Comparison of ENCODE assay signal across 10 cellular contexts in the genomic region with DNA sequence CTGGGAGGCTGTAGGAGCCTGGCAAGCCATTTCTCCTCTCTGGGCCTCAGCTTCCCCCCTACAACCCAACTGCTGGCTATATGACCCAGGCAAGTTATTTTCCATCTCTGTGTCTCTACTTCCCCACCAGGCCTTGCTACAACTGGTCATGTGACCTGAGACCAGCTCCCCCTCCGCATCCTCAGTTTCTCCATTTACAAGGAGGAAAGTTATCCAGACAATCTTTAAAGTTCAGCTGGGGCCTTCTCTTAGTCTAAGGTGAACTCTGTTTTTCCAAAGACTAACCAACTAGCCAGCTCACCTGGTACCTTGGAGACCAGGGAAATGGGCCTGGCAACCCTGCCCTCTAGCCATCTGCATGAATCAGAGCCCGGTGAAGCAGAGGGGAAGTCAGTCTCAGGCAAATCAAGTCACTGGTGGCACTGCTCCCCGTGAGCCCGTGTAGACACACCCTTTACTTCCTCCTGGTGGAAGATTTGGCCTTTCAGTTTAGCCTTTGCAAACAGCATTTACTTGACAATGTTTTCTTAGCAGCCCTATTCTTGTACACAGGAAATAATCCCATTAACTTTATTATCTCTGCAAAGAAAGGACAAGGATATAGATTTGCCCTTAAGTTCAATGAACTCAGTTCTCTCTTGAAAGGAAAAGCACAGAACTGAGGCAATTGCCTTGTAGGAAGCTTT.
DNase-seq lines count a peak whose midpoint lies in the region; ATAC-seq, FAIRE-seq and TF ChIP-seq lines count a peak whose summit lies in the region.
"Had no signal": no experiment of that assay in that cellular context is flagged by ENCODE, and none has a peak within 500 bp of the region (broad histone marks: within the 10 kb centered on the region; RNA-seq: fewer than 3 reads in every experiment).

No MANE protein-coding gene starts in this region.

- DNase-seq in A549 (ENCODE audit: low read depth in 1 of 2, low spot score in 1 of 2) = no peak
- peak; percentile 36 for DNase-seq in HT-29 (ENCODE audit: low spot score)
- DNase-seq in SKM-1 treated with dmso at 0.1 percent for 144 hours (lab: John Stamatoyannopoulos, UW; ENCODE audit: unreplicated experiment) = peak; percentile 58
- peak; percentile 82 for DNase-seq in kidney tubule cell (ENCODE audit: low spot score)
- DNase-seq in NCI-H2029 (lab: John Stamatoyannopoulos, UW) = no peak
- DNase-seq in activated CD8-positive, alpha-beta memory T cell treated with anti-CD3 and anti-CD28 coated beads for 24 hours = no peak
- no peak for DNase-seq in kidney glomerular epithelial cell (lab: John Stamatoyannopoulos, UW)
- DNase-seq: activated T-cell treated with anti-CD3 and anti-CD28 coated beads, Interleukin-2, amount 50 U/mL, for 48 hours; T-helper 1 cell had no signal

- H3K4me1 ChIP-seq in A549 = peaks cover 34% of the 10 kb centered on the region

- no peak overlapping the region for H3K4me3 ChIP-seq in A549

- TF ChIP-seq CTCF in A549 (IDR thresholded peaks at IDR 0.05) = no peak

- WGBS in A549 (ENCODE audit: missing lambda C conversion rate) = 55% methylated on average over 4 of the region's 4 CpGs

- no peak; a peak in 1 of 5 replicates for TF ChIP-seq RAD21 in A549 (conservative IDR thresholded peaks at IDR 0.05 in 1 of 2, IDR thresholded peaks at IDR 0.05 in 1 of 2)

- POLR2A ChIA-PET in A549 (lab: Yijun Ruan, JAX) = no interaction called here

- no peak for FAIRE-seq in A549 (lab: Jason Lieb, UNC)

- H3K9me3 ChIP-seq in A549 = no peaks in the 10 kb centered on the region

- TF ChIP-seq POLR2A in A549 (IDR thresholded peaks at IDR 0.05; ENCODE audit: low read length) = no peak

- TF ChIP-seq EP300 in A549 (IDR thresholded peaks at IDR 0.05) = no peak

- CTCF ChIA-PET in A549 (lab: Yijun Ruan, JAX) = interaction anchor here (1.1 kb wide), 1 partner anchor 16 kb away, joined by 3 read pairs; no protein-coding TSS in a partner anchor

- ATAC-seq in A549 (no peak), GM21423 (IDR thresholded peaks at IDR 0.05; ENCODE audit: unreplicated experiment) (no peak)

- peak overlapping the region; percentile 74 to 83 for H3K27ac ChIP-seq in A549

- H3K4me2 ChIP-seq in A549 = peak overlapping the region; percentile 46; the same call in 2 of the 3 replicates

TF ChIP-seq in A549, 52 proteins besides CTCF, POLR2A, EP300 and RAD21:
- TF ChIP-seq HDAC2 (IDR thresholded peaks at IDR 0.05) (no peak), HOXB5 (CRISPR knock-in tag; IDR thresholded peaks at IDR 0.05) (no peak), MYC (IDR thresholded peaks at IDR 0.05; ENCODE audit: borderline replicate concordance, low read length) (no peak), KDM1A (IDR thresholded peaks at IDR 0.05; ENCODE audit: low read depth) (no peak), EHF (CRISPR knock-in tag; IDR thresholded peaks at IDR 0.05) (no peak), SMC3 (IDR thresholded peaks at IDR 0.05) (no peak)

Comparison
In these comparisons a context has a peak if more than half of its experiments do, and no peak if none do; other contexts are left out.
1. DNase-seq: peak in HT-29 (single experiment), SKM-1 treated with dmso at 0.1 percent for 144 hours (single experiment) and kidney tubule cell (single experiment); none in A549 (0 of 2), NCI-H2029 (single experiment), activated CD8-positive, alpha-beta memory T cell treated with anti-CD3 and anti-CD28 coated beads for 24 hours (single experiment) and kidney glomerular epithelial cell (single experiment).